In genomic region chr19:1312732-1313694, GRCh38 we compare ENCODE assay signal across 11 cellular contexts. TPM values are rescaled to one million over a fixed set of nuclear protein-coding genes. Genes with fewer than 3 reads are reported as not detected.
DNase-seq lines count a peak whose midpoint lies in the region; ATAC-seq and TF ChIP-seq lines count a peak whose summit lies in the region.
"Had no signal": no experiment of that assay in that cellular context is flagged by ENCODE, and none has a peak within 500 bp of the region (broad histone marks: within the 10 kb centered on the region; RNA-seq: fewer than 3 reads in every experiment).

No MANE protein-coding gene starts in this region.

- TF ChIP-seq POLR2A in spleen (IDR thresholded peaks at IDR 0.05) (no peak), stomach (IDR thresholded peaks at IDR 0.05) (no peak)

- H3K27me3 ChIP-seq in mammary epithelial cell (ENCODE audit: insufficient read depth, low read length) (peaks cover 2% of the 10 kb centered on the region), mesenchymal stem cell (ENCODE audit: control insufficient read depth in 1 of 2, insufficient read depth in 1 of 2, low read length in 2 of 2) (peaks cover 19 to 81% of the 10 kb centered on the region in 2 experiments), spleen (replicated peaks in 1 of 7) (peaks cover 0 to 87% (median 43%) of the 10 kb centered on the region in 7 donors), stomach (peaks cover 0 to 93% (median 68%) of the 10 kb centered on the region in 3 donors)

- TF ChIP-seq EP300 in Ishikawa (IDR thresholded peaks at IDR 0.05; ENCODE audit: borderline replicate concordance) (peak; percentile 84), stomach (IDR thresholded peaks at IDR 0.05) (no peak)

- no peak overlapping the region for H3K14ac ChIP-seq in mesenchymal stem cell (ENCODE audit: low read length in 2 of 2)

- no peak overlapping the region for H4K91ac ChIP-seq in mesenchymal stem cell (ENCODE audit: low read length)

- no peaks in the 10 kb centered on the region for H3K9me3 Mint-ChIP-seq in naive thymus-derived CD8-positive, alpha-beta T cell

- no peaks in the 10 kb centered on the region for H3K36me3 Mint-ChIP-seq in naive thymus-derived CD8-positive, alpha-beta T cell

- H3K27ac ChIP-seq in mammary epithelial cell (ENCODE audit: insufficient read depth, low read depth, low read length) (no peak overlapping the region), mesenchymal stem cell (ENCODE audit: low read length, poor library complexity, severe bottlenecking) (peak overlapping the region; percentile 71), spleen (no peak overlapping the region), stomach (no peak overlapping the region)
- H3K27ac ChIP-seq: coronary artery had no signal

- no peaks in the 10 kb centered on the region for H3K79me1 ChIP-seq in mesenchymal stem cell (replicated peaks; ENCODE audit: low read length, poor library complexity, severe bottlenecking)

- no peaks in the 10 kb centered on the region for H4K20me1 ChIP-seq in mammary epithelial cell (ENCODE audit: insufficient read depth, low read length)

- H3K23ac ChIP-seq in mesenchymal stem cell (ENCODE audit: low read length in 2 of 2): no peak overlapping the region

- peak overlapping the region; percentile 20 for H2AK5ac ChIP-seq in mesenchymal stem cell (ENCODE audit: low read length, severe bottlenecking)

- no peak for TF ChIP-seq CTCF in mammary epithelial cell (conservative IDR thresholded peaks at IDR 0.05 in 1 of 2, IDR thresholded peaks at IDR 0.05 in 1 of 2; ENCODE audit: extremely low read depth in 1 of 2, insufficient read depth in 1 of 2, low read depth in 1 of 2, low read length in 2 of 2)
- no peak for TF ChIP-seq CTCF in spleen (IDR thresholded peaks at IDR 0.05 in 8 of 11, conservative IDR thresholded peaks at IDR 0.05 in 3 of 11)
- no peak for TF ChIP-seq CTCF in stomach (IDR thresholded peaks at IDR 0.05)

- H3K4me1 Mint-ChIP-seq in naive thymus-derived CD8-positive, alpha-beta T cell: peaks cover 0 to 2% (median 0%) of the 10 kb centered on the region in 4 donors

- no peaks in the 10 kb centered on the region for H3K9me3 ChIP-seq in mammary epithelial cell (replicated peaks; ENCODE audit: insufficient read depth, low read length)
- no peaks in the 10 kb centered on the region for H3K9me3 ChIP-seq in mesenchymal stem cell (ENCODE audit: control insufficient read depth, low read length)
- no peaks in the 10 kb centered on the region for H3K9me3 ChIP-seq in spleen
- no peaks in the 10 kb centered on the region for H3K9me3 ChIP-seq in stomach

- peak overlapping the region; percentile 2 for H2BK15ac ChIP-seq in mesenchymal stem cell (ENCODE audit: low read depth, poor library complexity, severe bottlenecking)

- CTCF ChIA-PET in mammary epithelial cell (lab: Charles Lee; ENCODE audit: low non-redundant PET): no interaction called here

- POLR2A ChIA-PET in naive thymus-derived CD8-positive, alpha-beta T cell (lab: Charles Lee): interaction anchor here (1.1 kb wide), 1 partner anchor 44 kb away, joined by 3 read pairs; the partner anchor contains the start of gene CIRBP

- H3K4me2 ChIP-seq in mammary epithelial cell (ENCODE audit: insufficient read depth, low read depth, low read length): peak overlapping the region; percentile 32
- peak overlapping the region; percentile 57 for H3K4me2 ChIP-seq in mesenchymal stem cell (ENCODE audit: low read length, poor library complexity, severe bottlenecking)

- dilution Hi-C loops in mammary epithelial cell (cut with HindIII; ENCODE audit: low sequenced_read_pairs): no loop called here

- H3K4me3 Mint-ChIP-seq in naive thymus-derived CD8-positive, alpha-beta T cell: no peak overlapping the region

- no peaks in the 10 kb centered on the region for H3K36me3 ChIP-seq in mammary epithelial cell (ENCODE audit: insufficient read depth, low read length)
- H3K36me3 ChIP-seq in mesenchymal stem cell (ENCODE audit: control insufficient read depth in 1 of 2, insufficient read depth in 2 of 2, low read depth in 1 of 2, low read length in 2 of 2): no peaks in the 10 kb centered on the region
- no peaks in the 10 kb centered on the region for H3K36me3 ChIP-seq in spleen
- no peaks in the 10 kb centered on the region for H3K36me3 ChIP-seq in stomach

- peak overlapping the region; percentile 18 for H2AFZ ChIP-seq in mammary epithelial cell (ENCODE audit: low read depth, low read length)
- H2AFZ ChIP-seq in mesenchymal stem cell (ENCODE audit: low read depth, low read length): no peak overlapping the region

- peaks cover 2 to 28% (median 9%) of the 10 kb centered on the region in 5 donors for H3K27me3 Mint-ChIP-seq in naive thymus-derived CD8-positive, alpha-beta T cell

- no peak overlapping the region for H4K8ac ChIP-seq in mesenchymal stem cell (ENCODE audit: low read length)

- ATAC-seq in naive thymus-derived CD8-positive, alpha-beta T cell: no peak
- no peak for ATAC-seq in GM21515 (IDR thresholded peaks at IDR 0.05; ENCODE audit: unreplicated experiment)

- peaks cover 22% of the 10 kb centered on the region for H3K4me1 ChIP-seq in mammary epithelial cell (ENCODE audit: insufficient read depth, low read length)
- H3K4me1 ChIP-seq in mesenchymal stem cell (ENCODE audit: control insufficient read depth, insufficient read depth, low read depth, low read length): peaks cover 36% of the 10 kb centered on the region
- peaks cover 0 to 17% (median 9%) of the 10 kb centered on the region in 6 donors for H3K4me1 ChIP-seq in spleen
- H3K4me1 ChIP-seq in stomach: peaks cover 8 to 18% (median 14%) of the 10 kb centered on the region in 4 donors

- no peak overlapping the region for H3K27ac Mint-ChIP-seq in naive thymus-derived CD8-positive, alpha-beta T cell

- H3K9ac ChIP-seq in mammary epithelial cell (ENCODE audit: insufficient read depth, low read length): no peak overlapping the region
- no peak overlapping the region for H3K9ac ChIP-seq in mesenchymal stem cell (ENCODE audit: low read length)

- H3K4ac ChIP-seq in mesenchymal stem cell (ENCODE audit: low read depth in 1 of 2, low read length in 2 of 2): no peak overlapping the region

- 25% methylated on average over 16 of the region's 61 CpGs for WGBS in mammary epithelial cell (ENCODE audit: low coverage, missing lambda C conversion rate)
- WGBS in mesenchymal stem cell: 80% methylated on average over 60 of the region's 61 CpGs
- 75 to 86% (median 80%) methylated on average over 38 to 61 of the region's 61 CpGs for WGBS in spleen, 5 donors
- WGBS in stomach, 5 donors: 60 to 78% (median 63%) methylated on average over 32 to 61 of the region's 61 CpGs

- H3K79me2 ChIP-seq in mammary epithelial cell (ENCODE audit: insufficient read depth, low read length): no peaks in the 10 kb centered on the region

- H2BK120ac ChIP-seq in mesenchymal stem cell (ENCODE audit: low read depth, low read length): no peak overlapping the region

- in situ Hi-C loops in Caki2 (cut with HindIII; ENCODE audit: low pct_unique_long_range_greater_than_20kb, low sequenced_read_pairs): no loop called here
- in situ Hi-C loops in mammary epithelial cell (cut with MboI; ENCODE audit: low sequenced_read_pairs in 2 of 2): no loop called here

- no TSS peak for BruUV-seq in mammary epithelial cell (replicated peaks; lab: Mats Ljungman, UMichigan)

- no peak for TF ChIP-seq RAD21 in Ishikawa (IDR thresholded peaks at IDR 0.05; ENCODE audit: low read depth)

- no peak overlapping the region for H3K4me3 ChIP-seq in mammary epithelial cell (replicated peaks in 1 of 3; ENCODE audit: insufficient read depth in 1 of 3, low read depth in 2 of 3, low read length in 3 of 3)
- no peak overlapping the region for H3K4me3 ChIP-seq in mesenchymal stem cell (ENCODE audit: insufficient read depth in 1 of 2, low read depth in 1 of 2, low read length in 2 of 2)
- no peak overlapping the region for H3K4me3 ChIP-seq in spleen
- H3K4me3 ChIP-seq in stomach: no peak overlapping the region
- H3K4me3 ChIP-seq: coronary artery had no signal

- H3K18ac ChIP-seq in mesenchymal stem cell (ENCODE audit: low read depth in 1 of 2, low read length in 2 of 2): no peak overlapping the region

- DNase-seq in Caki2 (ENCODE audit: low read depth) (peak; percentile 19), mammary epithelial cell (peak; percentile 61), mesenchymal stem cell (peak; percentile 42), spleen (no peak), stomach (no peak)
- no peak for DNase-seq in naive thymus-derived CD8-positive, alpha-beta T cell
- DNase-seq: DMS79, T-helper 2 cell had no signal

- H2BK5ac ChIP-seq in mesenchymal stem cell (ENCODE audit: low read depth, low read length, poor library complexity, severe bottlenecking): peak overlapping the region; percentile 10

- intact Hi-C loops in mammary epithelial cell (cut with micrococcal nuclease) (loop anchor here (5.0 kb wide), 1 partner anchor 36 kb away; the partner anchor contains the start of gene FAM174C), spleen (cut with DNase I; ENCODE audit: low total_unique reads) (no loop called here), stomach (cut with DNase I; ENCODE audit: low total_unique reads) (no loop called here)

- H2BK12ac ChIP-seq in mesenchymal stem cell (ENCODE audit: low read length in 2 of 2): no peak overlapping the region

RNA-seq across cellular contexts. Expression of gene EFNA2, which starts 27.3 kb away (rescaled TPM):
- total RNA-seq in Caki2 (2014; rRNA removed; shearing (Covaris generic); ENCODE audit: low replicate concordance): not detected in 2 replicates
- under 1 TPM in 1 of 2 donors, not detected in 1; 0.33 TPM for total RNA-seq in mammary epithelial cell
- polyA plus RNA-seq in mammary epithelial cell: not detected
- not detected for polyA minus RNA-seq in mammary epithelial cell
- polyA plus RNA-seq in mesenchymal stem cell (2013, experiment 1 of 2): 0.06 TPM
- 0.15 TPM for polyA plus RNA-seq in mesenchymal stem cell (2013, experiment 2 of 2)
- not detected for total RNA-seq in naive thymus-derived CD8-positive, alpha-beta T cell
- polyA plus RNA-seq in naive thymus-derived CD8-positive, alpha-beta T cell: not detected
- not detected for total RNA-seq in spleen
- polyA plus RNA-seq in spleen: not detected
- total RNA-seq in stomach: 10 to 100 TPM in 1 of 5 donors, under 1 TPM in 1, not detected in 3; 0.55 to 21.1 TPM
- polyA plus RNA-seq in stomach: under 1 TPM in 1 of 3 donors, not detected in 2; 0.15 TPM

RNA-seq across cellular contexts. Expression of gene FAM174C, which starts 37.7 kb away (rescaled TPM):
- total RNA-seq in Caki2 (2014; rRNA removed; shearing (Covaris generic); ENCODE audit: low replicate concordance): 24.8 and 29.5 TPM in 2 replicates
- 10 to 100 TPM; 22.8 to 60.1 TPM for total RNA-seq in mammary epithelial cell
- 53.3 TPM for polyA plus RNA-seq in mammary epithelial cell
- 13.1 TPM for polyA minus RNA-seq in mammary epithelial cell
- 60.2 TPM for polyA plus RNA-seq in mesenchymal stem cell (2013, experiment 1 of 2)
- polyA plus RNA-seq in mesenchymal stem cell (2013, experiment 2 of 2): 59.6 TPM
- 10 to 100 TPM; 46.3 to 47.5 TPM for total RNA-seq in naive thymus-derived CD8-positive, alpha-beta T cell
- polyA plus RNA-seq in naive thymus-derived CD8-positive, alpha-beta T cell: 100 to 1,000 TPM in 1 of 3 donors, 10 to 100 TPM in 2; 66.7 to 104 (median 95.5) TPM
- total RNA-seq in spleen: 10 to 100 TPM; 35.8 to 69.6 (median 43.9) TPM
- 100 to 1,000 TPM in 1 of 3 donors, 10 to 100 TPM in 2; 82.9 to 134 (median 88.6) TPM for polyA plus RNA-seq in spleen
- total RNA-seq in stomach: 100 to 1,000 TPM in 2 of 5 donors, 10 to 100 TPM in 2, 1 to 10 TPM in 1; 6.2 to 240 (median 23.7) TPM
- polyA plus RNA-seq in stomach: 100 to 1,000 TPM in 1 of 3 donors, 10 to 100 TPM in 2; 75.8 to 102 (median 80.3) TPM

RNA-seq across cellular contexts. Expression of gene CIRBP, which starts 43.9 kb away (rescaled TPM):
- 51.1 and 84.1 TPM in 2 replicates for total RNA-seq in Caki2 (2014; rRNA removed; shearing (Covaris generic); ENCODE audit: low replicate concordance)
- total RNA-seq in mammary epithelial cell (100 to 1,000 TPM; 196 to 221 TPM), spleen (100 to 1,000 TPM; 333 to 672 (median 514) TPM), stomach (100 to 1,000 TPM; 250 to 520 (median 327) TPM)
- polyA plus RNA-seq in mammary epithelial cell (132 TPM), spleen (100 to 1,000 TPM; 406 to 894 (median 843) TPM), stomach (100 to 1,000 TPM; 307 to 686 (median 385) TPM)
- 125 TPM for polyA minus RNA-seq in mammary epithelial cell
- 118 TPM for polyA plus RNA-seq in mesenchymal stem cell (2013, experiment 1 of 2)
- polyA plus RNA-seq in mesenchymal stem cell (2013, experiment 2 of 2): 120 TPM
- total RNA-seq in naive thymus-derived CD8-positive, alpha-beta T cell: 100 to 1,000 TPM; 565 to 579 TPM
- 100 to 1,000 TPM; 204 to 273 (median 262) TPM for polyA plus RNA-seq in naive thymus-derived CD8-positive, alpha-beta T cell

Comparison
In these comparisons a context has a peak if more than half of its experiments do, and no peak if none do; other contexts are left out.
1. DNase-seq: peak in Caki2 (single experiment), mammary epithelial cell (single experiment) and mesenchymal stem cell (single experiment); none in naive thymus-derived CD8-positive, alpha-beta T cell (0 of 10), spleen (single experiment) and stomach (single experiment).